9 cellular contexts compared by ENCODE assay signal in genomic region chr13:23621316-23621645, GRCh38. TPM values are rescaled to one million over a fixed set of nuclear protein-coding genes. Genes with fewer than 3 reads are reported as not detected.
A peak's percentile ranks its signal among the peaks of the same experiment; 100 is the strongest.
DNase-seq lines count a peak whose midpoint lies in the region; ATAC-seq and TF ChIP-seq lines count a peak whose summit lies in the region.
"Had no signal": no experiment of that assay in that cellular context is flagged by ENCODE, and none has a peak within 500 bp of the region (broad histone marks: within the 10 kb centered on the region; RNA-seq: fewer than 3 reads in every experiment).

No MANE protein-coding gene starts in this region.

- peaks cover 0 to 9% of the 10 kb centered on the region in 2 donors for H3K36me3 ChIP-seq in gastroesophageal sphincter
- H3K36me3 ChIP-seq in upper lobe of left lung: no peaks in the 10 kb centered on the region

- no peak for TF ChIP-seq CTCF in gastroesophageal sphincter (IDR thresholded peaks at IDR 0.05)
- TF ChIP-seq CTCF in upper lobe of left lung (IDR thresholded peaks at IDR 0.05): no peak

- TF ChIP-seq POLR2A in gastroesophageal sphincter (IDR thresholded peaks at IDR 0.05) (no peak), upper lobe of left lung (IDR thresholded peaks at IDR 0.05) (no peak)

- TF ChIP-seq EP300 in gastroesophageal sphincter (IDR thresholded peaks at IDR 0.05): no peak
- TF ChIP-seq EP300 in upper lobe of left lung (IDR thresholded peaks at IDR 0.05): no peak

- H3K27me3 ChIP-seq in gastroesophageal sphincter: no peaks in the 10 kb centered on the region
- no peaks in the 10 kb centered on the region for H3K27me3 ChIP-seq in upper lobe of left lung

- H3K9me3 ChIP-seq in gastroesophageal sphincter: no peaks in the 10 kb centered on the region
- H3K9me3 ChIP-seq in upper lobe of left lung: no peaks in the 10 kb centered on the region

- WGBS in gastroesophageal sphincter (ENCODE audit: low coverage in 1 of 2), 2 donors: 13 to 15% methylated on average over 1 to 2 of the region's 2 CpGs
- 0 to 26% methylated on average over 1 to 2 of the region's 2 CpGs for WGBS in upper lobe of left lung, 2 donors

- H3K27ac ChIP-seq in gastroesophageal sphincter: peak overlapping the region in 3 of 4 donors; percentile 21 to 44 (median 33)
- H3K27ac ChIP-seq in upper lobe of left lung: peak overlapping the region in 1 of 4 donors; percentile 35

- peak in 2 of 3 donors; percentile 4 to 5 for DNase-seq in stimulated activated CD4-positive, alpha-beta T cell treated with anti-CD3 and anti-CD28 coated beads, Interleukin-12 subunit alpha, Interleukin-12 subunit beta, amount 100 ng/mL, for 48 hours (ENCODE audit: low read depth in 2 of 3, low spot score in 1 of 3)
- no peak for DNase-seq in stimulated activated CD4-positive, alpha-beta T cell treated with anti-CD3 and anti-CD28 coated beads, Interleukin-4, amount 100 ng/mL, for 24 hours
- DNase-seq in NCI-H226 (peak; percentile 52), upper lobe of left lung (no peak), OCI-M1 (lab: John Stamatoyannopoulos, UW) (no peak), COR-L47 (lab: John Stamatoyannopoulos, UW) (no peak)
- DNase-seq: DMS 273 treated with DMSO at 0.1 percent for 48 hours had no signal

- H3K4me3 ChIP-seq in gastroesophageal sphincter (no peak overlapping the region), upper lobe of left lung (no peak overlapping the region)

- no peak for ATAC-seq in gastroesophageal sphincter
- ATAC-seq in upper lobe of left lung (ENCODE audit: low FRiP score in 2 of 2): peak; percentile 42 to 44
- no peak for ATAC-seq in GM21526 (IDR thresholded peaks at IDR 0.05; ENCODE audit: low FRiP score, unreplicated experiment)

- peaks cover 0 to 15% (median 0%) of the 10 kb centered on the region in 3 donors for H3K4me1 ChIP-seq in gastroesophageal sphincter
- peaks cover 0 to 7% (median 0%) of the 10 kb centered on the region in 4 donors for H3K4me1 ChIP-seq in upper lobe of left lung

RNA-seq across cellular contexts. Expression of gene TNFRSF19, which starts 51.1 kb away (rescaled TPM):
- total RNA-seq in gastroesophageal sphincter (10 to 100 TPM in 2 of 4 donors, 1 to 10 TPM in 2; 4.1 to 14.7 (median 8.2) TPM), upper lobe of left lung (10 to 100 TPM in 5 of 6 donors, 1 to 10 TPM in 1; 7.8 to 23.5 (median 14.5) TPM)

Comparison
In these comparisons a context has a peak if more than half of its experiments do, and no peak if none do; other contexts are left out.
1. DNase-seq: peak in stimulated activated CD4-positive, alpha-beta T cell treated with anti-CD3 and anti-CD28 coated beads, Interleukin-12 subunit alpha, Interleukin-12 subunit beta, amount 100 ng/mL, for 48 hours (2 of 3) and NCI-H226 (single experiment); none in stimulated activated CD4-positive, alpha-beta T cell treated with anti-CD3 and anti-CD28 coated beads, Interleukin-4, amount 100 ng/mL, for 24 hours (single experiment), upper lobe of left lung (0 of 2), OCI-M1 (single experiment) and COR-L47 (single experiment).
2. ATAC-seq: peak in upper lobe of left lung (2 of 2); none in gastroesophageal sphincter (single experiment) and GM21526 (single experiment).